27 cellular contexts compared by ENCODE assay signal in genomic region chr5:149684371-149684770, GRCh38.
"Had no signal": no experiment of that assay in that cellular context is flagged by ENCODE, and none has a peak within 500 bp of the region (broad histone marks: within the 10 kb centered on the region; RNA-seq: fewer than 3 reads in every experiment).

No MANE protein-coding gene starts in this region.

- DNase-seq: activated CD4-positive, alpha-beta T cell treated with anti-CD3 and anti-CD28 coated beads for 48 hours; activated CD4-positive, alpha-beta T cell treated with anti-CD3 and anti-CD28 coated beads, Interleukin-2, amount 50 U/mL, for 4 hours; activated CD4-positive, CD25-positive, alpha-beta regulatory T cell treated with anti-CD3 and anti-CD28 coated beads, Interleukin-2, amount 50 U/mL, for 72 hours; activated CD8-positive, alpha-beta memory T cell treated with anti-CD3 and anti-CD28 coated beads, Interleukin-2, amount 50 U/mL, for 48 hours; activated CD8-positive, alpha-beta T cell treated with anti-CD3 and anti-CD28 coated beads, Interleukin-2, amount 10 ng/mL, durations not matched to agents 7 days and 5 days; activated naive CD4-positive, alpha-beta T cell treated with anti-CD3 and anti-CD28 coated beads, Interleukin-2, amount 50 U/mL, for 16 hours; activated naive CD8-positive, alpha-beta T cell treated with anti-CD3 and anti-CD28 coated beads, Interleukin-2, amount 10 ng/mL, durations not matched to agents 7 days and 5 days; activated T-cell treated with anti-CD3 and anti-CD28 coated beads, Interleukin-2, amount 50 U/mL, for 1 hour; adrenal gland; anterior cingulate cortex; central memory CD4-positive, alpha-beta T cell; KBM-7; NCI-H1092 treated with DMSO at 0.1 percent for 48 hours; NCI-H1417 treated with DMSO at 0.1 percent for 48 hours; NCI-H1694; NCI-H2029; NCI-H2107; NCI-H2171 treated with DMSO at 0.1 percent for 48 hours; NCI-H226; NCI-H526; NCI-H774; PC-9; SJCRH30; T-helper 17 cell; T-helper 9 cell had no signal

- H3K4me3 ChIP-seq: adrenal gland, PC-9, SJCRH30 had no signal

- H3K36me3 ChIP-seq: adrenal gland, SJCRH30 had no signal

- ATAC-seq: activated CD8-positive, alpha-beta T cell treated with anti-CD3 and anti-CD28 coated beads, Interleukin-2, amount 10 ng/mL, durations not matched to agents 7 days and 5 days; SK-N-SH treated with all-trans-retinoic acid at 6 μM for 48 hours; T-helper 17 cell; WTC11 had no signal

- H3K27ac ChIP-seq: adrenal gland, PC-9, SJCRH30 had no signal

- H3K4me1 ChIP-seq: SJCRH30 had no signal

- H3K9me3 ChIP-seq: adrenal gland, SJCRH30 had no signal

- H3K4me2 ChIP-seq: PC-9 had no signal

- H2AFZ ChIP-seq: PC-9 had no signal

- H3K27me3 ChIP-seq: adrenal gland had no signal
